8 cellular contexts compared by ENCODE assay signal in the genomic region with DNA sequence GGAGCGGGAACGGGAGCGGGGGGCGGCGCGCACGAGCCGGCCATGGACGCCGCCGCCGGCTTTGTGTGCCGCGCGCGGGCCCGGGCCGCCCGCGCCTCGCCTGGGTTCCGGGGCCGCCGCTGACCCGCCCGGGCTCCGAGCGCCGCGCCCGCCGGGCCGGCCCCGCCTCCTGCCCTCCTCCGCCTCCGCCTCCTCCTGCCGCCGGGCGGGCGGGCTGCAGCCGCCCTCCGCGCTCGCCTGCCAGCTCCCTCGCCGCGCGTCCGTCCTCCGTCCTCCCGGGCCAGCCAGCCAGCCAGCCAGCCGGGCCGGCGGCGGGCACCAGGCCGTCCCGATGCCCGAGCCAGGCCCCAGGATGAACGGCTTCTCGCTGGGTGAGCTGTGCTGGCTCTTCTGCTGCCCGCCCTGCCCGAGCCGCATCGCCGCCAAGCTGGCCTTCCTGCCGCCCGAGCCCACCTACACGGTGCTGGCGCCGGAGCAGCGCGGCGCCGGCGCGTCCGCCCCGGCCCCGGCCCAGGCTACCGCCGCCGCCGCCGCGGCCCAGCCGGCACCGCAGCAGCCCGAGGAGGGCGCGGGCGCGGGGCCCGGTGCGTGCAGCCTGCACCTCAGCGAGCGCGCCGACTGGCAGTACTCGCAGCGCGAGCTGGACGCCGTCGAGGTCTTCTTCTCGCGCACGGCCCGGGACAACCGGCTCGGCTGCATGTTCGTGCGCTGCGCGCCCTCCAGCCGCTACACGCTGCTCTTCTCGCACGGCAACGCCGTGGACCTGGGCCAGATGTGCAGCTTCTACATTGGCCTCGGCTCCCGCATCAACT. TPM values are rescaled to one million over a fixed set of nuclear protein-coding genes. Genes with fewer than 3 reads are reported as not detected.
A peak's percentile ranks its signal among the peaks of the same experiment; 100 is the strongest.
DNase-seq lines count a peak whose midpoint lies in the region; ATAC-seq and TF ChIP-seq lines count a peak whose summit lies in the region.

A gene (plus strand): TSS at position 212 of the 812 bp plus-strand sequence. CDS start 120 bp downstream, at position 332.

- peaks cover 14% of the 10 kb centered on the region; the same call in 1 of the 2 replicates for H3K9me1 ChIP-seq in IMR-90 (ENCODE audit: insufficient read depth, low read length)

- H3K9me3 ChIP-seq in DOHH2 (ENCODE audit: control insufficient read depth, insufficient read depth, low read length) (no peaks in the 10 kb centered on the region), IMR-90 (ENCODE audit: control insufficient read depth, insufficient read depth, low read length) (no peaks in the 10 kb centered on the region), T-helper 17 cell (ENCODE audit: control insufficient read depth, low read length, poor library complexity, severe bottlenecking) (no peaks in the 10 kb centered on the region)

- no peaks in the 10 kb centered on the region for H3K27me3 Mint-ChIP-seq in T-helper 17 cell

- H4K20me1 ChIP-seq in DOHH2 (ENCODE audit: control insufficient read depth, insufficient read depth, low read depth, low read length) = no peaks in the 10 kb centered on the region
- H4K20me1 ChIP-seq in IMR-90 (ENCODE audit: insufficient read depth, low read length) = peaks cover 37% of the 10 kb centered on the region

- H2AK9ac ChIP-seq in IMR-90 (replicated peaks; ENCODE audit: low read depth, low read length, poor library complexity) = peak within 1 kb of the TSS; percentile 94

- H3K4me3 ChIP-seq in DOHH2 (ENCODE audit: low read length) = peak within 1 kb of the TSS; percentile 78
- peak within 1 kb of the TSS; percentile 100 for H3K4me3 ChIP-seq in IMR-90 (ENCODE audit: insufficient read depth, low read depth, low read length)
- H3K4me3 ChIP-seq in brain microvascular endothelial cell (ENCODE audit: low read depth, low read length) = peak within 1 kb of the TSS; percentile 76
- peak within 1 kb of the TSS; percentile 66 for H3K4me3 ChIP-seq in iPS-11a (ENCODE audit: low read depth, low read length)

- peak within 1 kb of the TSS; percentile 78; the same call in 1 of the 2 replicates for H3K56ac ChIP-seq in IMR-90 (ENCODE audit: extremely low read depth, insufficient read depth, low read length)

- dilution Hi-C loops in IMR-90 (cut with HindIII; ENCODE audit: low sequenced_read_pairs, unreplicated experiment) = no loop called here

- H3K4me2 ChIP-seq in DOHH2 (ENCODE audit: low read length) (peak within 1 kb of the TSS; percentile 85), IMR-90 (ENCODE audit: low read depth, low read length) (peak within 1 kb of the TSS; percentile 98)

- H3K27ac Mint-ChIP-seq in T-helper 17 cell = peak within 1 kb of the TSS; percentile 72

- H3K4ac ChIP-seq in IMR-90 (ENCODE audit: low read depth, low read length) = peak within 1 kb of the TSS; percentile 91

- intact Hi-C loops in IMR-90 (cut with micrococcal nuclease) = loop anchor here (1.0 to 5.0 kb wide), 3 partner anchors 84 to 277 kb away; a partner anchor contains a TSS
- intact Hi-C loops in sciatic nerve (cut with DNase I) = no loop called here

- H3K14ac ChIP-seq in IMR-90 (replicated peaks; ENCODE audit: low read depth, low read length) = peak within 1 kb of the TSS; percentile 96

- no peaks in the 10 kb centered on the region for H3K36me3 Mint-ChIP-seq in T-helper 17 cell (ENCODE audit: low read depth)

- no peak within 1 kb of the TSS for H3K27ac ChIP-seq in DOHH2 (ENCODE audit: low read depth, low read length)
- peak within 1 kb of the TSS; percentile 92 for H3K27ac ChIP-seq in IMR-90 (ENCODE audit: insufficient read depth, low read length)
- H3K27ac ChIP-seq in brain microvascular endothelial cell = peak within 1 kb of the TSS; percentile 44

- peak within 1 kb of the TSS; percentile 91 for H3K18ac ChIP-seq in IMR-90 (ENCODE audit: low read depth, low read length)

- peaks cover 25 to 57% of the 10 kb centered on the region in 2 experiments for H3K79me1 ChIP-seq in IMR-90 (ENCODE audit: low read depth in 1 of 2, low read length in 2 of 2)

- H3F3A ChIP-seq in DOHH2 (ENCODE audit: control insufficient read depth, insufficient read depth) = peaks cover 4% of the 10 kb centered on the region; the same call in 1 of the 2 replicates

- H2AFZ ChIP-seq in IMR-90 (replicated peaks; ENCODE audit: low read length, poor library complexity) = peak within 1 kb of the TSS; percentile 86

- WGBS in IMR-90 (ENCODE audit: extremely low coverage in 2 of 2, insufficient read length in 1 of 2), 2 experiments = 0% methylated on average over 73 of the region's 122 CpGs; no CpG with 5 or more reads in 1 of the 2 experiments

- TF ChIP-seq RAD21 in IMR-90 (IDR thresholded peaks at IDR 0.05; ENCODE audit: low read length) = no peak; the same call in 1 of the 2 replicates

- ATAC-seq in GM21528 (IDR thresholded peaks at IDR 0.05; ENCODE audit: low FRiP score, unreplicated experiment) = peak; percentile 71
- ATAC-seq in IMR-90 (ENCODE audit: low read depth) = peak; percentile 84
- peak; percentile 77 for ATAC-seq in T-helper 17 cell
- peak; percentile 83 for ATAC-seq in sciatic nerve
- ATAC-seq in GM18873 (IDR thresholded peaks at IDR 0.05; ENCODE audit: low FRiP score, unreplicated experiment) = no peak

- H3K4me1 ChIP-seq in DOHH2 (ENCODE audit: control insufficient read depth, low read length) = peaks cover 7% of the 10 kb centered on the region
- H3K4me1 ChIP-seq in IMR-90 (ENCODE audit: control insufficient read depth, insufficient read depth, low read length) = peaks cover 14% of the 10 kb centered on the region

- peak within 1 kb of the TSS; percentile 76 for H2AK5ac ChIP-seq in IMR-90 (ENCODE audit: low read depth, low read length)

- peaks cover 3% of the 10 kb centered on the region; the same call in 1 of the 2 replicates for H3K79me2 ChIP-seq in DOHH2 (ENCODE audit: control insufficient read depth, low read length)

- peak within 1 kb of the TSS; percentile 75 for H4K91ac ChIP-seq in IMR-90 (ENCODE audit: insufficient read depth, low read depth, low read length)

- CTCF ChIA-PET in IMR-90 (lab: Yijun Ruan, JAX) = interaction anchor here (2.1 to 2.3 kb wide), 2 partner anchors 81 to 128 kb away, joined by 8 to 12 read pairs; no protein-coding TSS in a partner anchor

- H2BK120ac ChIP-seq in IMR-90 (ENCODE audit: low read depth, low read length) = peak within 1 kb of the TSS; percentile 84

- peak within 1 kb of the TSS; percentile 67 to 85 for H4K8ac ChIP-seq in IMR-90 (ENCODE audit: low read depth in 2 of 2, low read length in 2 of 2)

- TF ChIP-seq CTCF in DOHH2 (IDR thresholded peaks at IDR 0.05; ENCODE audit: low read depth, low read length, poor library complexity, severe bottlenecking) (no peak), IMR-90 (conservative IDR thresholded peaks at IDR 0.05; ENCODE audit: low read depth, low read length) (no peak), brain microvascular endothelial cell (IDR thresholded peaks at IDR 0.05; ENCODE audit: low read depth, low read length, missing control alignments) (no peak)

- TSS peak; percentile 44 for BruUV-seq in IMR-90 (replicated peaks; lab: Mats Ljungman, UMichigan)

- peak within 1 kb of the TSS; percentile 4; the same call in 1 of the 2 replicates for H2BK20ac ChIP-seq in IMR-90 (ENCODE audit: low read depth, low read length)

- H3K4me1 Mint-ChIP-seq in T-helper 17 cell = peaks cover 20% of the 10 kb centered on the region

- peak within 1 kb of the TSS; percentile 98 for H3K23ac ChIP-seq in IMR-90 (ENCODE audit: low read depth, low read length)

- H3K36me3 ChIP-seq in DOHH2 (ENCODE audit: control insufficient read depth, low read length) (no peaks in the 10 kb centered on the region), IMR-90 (ENCODE audit: control insufficient read depth, insufficient read depth, low read length) (peaks cover 1% of the 10 kb centered on the region; the same call in 1 of the 2 replicates), brain microvascular endothelial cell (replicated peaks) (no peaks in the 10 kb centered on the region)

- POLR2A ChIA-PET in IMR-90 (lab: Charles Lee; ENCODE audit: unreplicated experiment) = interaction anchor here (1.0 to 1.5 kb wide), 2 partner anchors 128 to 129 kb away, joined by 3 read pairs; no protein-coding TSS in a partner anchor

- peak within 1 kb of the TSS; percentile 67 for H4K5ac ChIP-seq in IMR-90 (ENCODE audit: low read depth, low read length)

- no peaks in the 10 kb centered on the region for H3K9me2 ChIP-seq in DOHH2 (replicated peaks; ENCODE audit: control insufficient read depth, low read length)

- peak within 1 kb of the TSS; percentile 88 for H2BK15ac ChIP-seq in IMR-90 (ENCODE audit: low read depth, low read length)

- in situ Hi-C loops in IMR-90 (cut with MboI; ENCODE audit: low sequenced_read_pairs) (no loop called here), brain microvascular endothelial cell (cut with HindIII; ENCODE audit: low pct_ligation_motif_present, low sequenced_read_pairs) (no loop called here)

- H3K27me3 ChIP-seq in DOHH2 (ENCODE audit: control insufficient read depth, low read length) (peaks cover 46% of the 10 kb centered on the region), IMR-90 (ENCODE audit: control insufficient read depth, insufficient read depth, low read length) (no peaks in the 10 kb centered on the region), brain microvascular endothelial cell (replicated peaks) (no peaks in the 10 kb centered on the region)

- peak within 1 kb of the TSS; percentile 89 for H3K9ac ChIP-seq in IMR-90 (ENCODE audit: low read depth, low read length)

- H2BK5ac ChIP-seq in IMR-90 (ENCODE audit: low read depth, low read length, poor library complexity, severe bottlenecking) = peak within 1 kb of the TSS; percentile 74

- DNase-seq in IMR-90 (peak; percentile 53), T-helper 17 cell (peak; percentile 14 to 37 (median 20)), brain microvascular endothelial cell (peak; percentile 37), sciatic nerve (ENCODE audit: low spot score) (peak; percentile 72)

- no peak for TF ChIP-seq POLR2A in IMR-90 (IDR thresholded peaks at IDR 0.05; ENCODE audit: low read depth, low read length)

- peak within 1 kb of the TSS; percentile 93 for H3K4me3 Mint-ChIP-seq in T-helper 17 cell

TF ChIP-seq in IMR-90, 13 proteins besides CTCF, POLR2A, EP300 and RAD21:
- TF ChIP-seq RCOR1 (IDR thresholded peaks at IDR 0.05; ENCODE audit: insufficient replicate concordance, low read length) (no peak), MXI1 (IDR thresholded peaks at IDR 0.05; ENCODE audit: borderline replicate concordance, low read depth, low read length) (peak; percentile 48; the same call in 1 of the 2 replicates)

RNA-seq across cellular contexts. Expression of the gene that starts here (rescaled TPM):
- 5.3 and 5.4 TPM in 2 replicates for total RNA-seq in IMR-90 (2012; rRNA removed)
- 10.3 TPM in 2 replicates for polyA plus RNA-seq in IMR-90 (2012; rRNA removed)
- polyA plus RNA-seq in IMR-90 (2012; cell fraction: cytosol; rRNA removed) = 6.5 and 8.3 TPM in 2 replicates
- polyA plus RNA-seq in IMR-90 (2012; cell fraction: nucleus; rRNA removed; ENCODE audit: low replicate concordance) = 4.5 and 10.1 TPM in 2 replicates
- 1 to 10 TPM; 2.0 to 2.3 TPM for total RNA-seq in T-helper 17 cell
- 3.8 TPM for total RNA-seq in sciatic nerve

Comparison
In these comparisons a context has a peak if more than half of its experiments do, and no peak if none do; other contexts are left out.
1. DNase-seq: peak in every context shown above with its lines; median percentile 72 in sciatic nerve; 53 in IMR-90; 37 in brain microvascular endothelial cell; 20 in T-helper 17 cell.